In the genomic region with DNA sequence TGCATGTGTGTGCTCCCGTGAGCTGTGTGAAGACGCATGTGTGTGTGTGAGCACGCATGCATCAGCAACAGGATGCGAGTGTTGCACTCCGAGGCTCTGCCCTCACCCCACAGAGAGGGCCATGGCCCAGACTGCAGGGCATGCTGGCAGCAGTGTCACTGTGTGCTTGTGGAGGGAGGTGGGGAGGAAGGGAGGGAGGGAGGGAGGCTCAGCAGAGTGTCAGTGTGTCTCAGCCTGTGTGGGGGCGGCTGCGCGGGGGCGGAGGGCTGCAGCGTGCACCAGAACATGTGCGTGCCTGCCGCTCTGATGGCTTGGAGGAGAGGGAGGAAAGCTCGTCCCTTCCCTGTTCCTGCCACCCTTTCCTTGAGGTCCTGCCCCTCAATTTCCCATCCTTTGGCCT, we compare ENCODE assay signal across 23 cellular contexts. TPM values are rescaled to one million over a fixed set of nuclear protein-coding genes. Genes with fewer than 3 reads are reported as not detected.
A peak's percentile ranks its signal among the peaks of the same experiment; 100 is the strongest.
DNase-seq lines count a peak whose midpoint lies in the region; ATAC-seq and TF ChIP-seq lines count a peak whose summit lies in the region.
"Had no signal": no experiment of that assay in that cellular context is flagged by ENCODE, and none has a peak within 500 bp of the region (broad histone marks: within the 10 kb centered on the region; RNA-seq: fewer than 3 reads in every experiment).

No MANE protein-coding gene starts in this region.

- H3K9me3 Mint-ChIP-seq in activated T-cell treated with anti-CD3 and anti-CD28 coated beads, Interleukin-2, amount 50 U/mL, for 4 hours, result no peaks in the 10 kb centered on the region
- H3K9me3 Mint-ChIP-seq: CD8-positive, alpha-beta T cell had no signal

- in situ Hi-C loops in mammary epithelial cell (cut with MboI; ENCODE audit: low sequenced_read_pairs in 2 of 2), result no loop called here

- H3K36me3 ChIP-seq in mammary epithelial cell (ENCODE audit: insufficient read depth, low read length) (no peaks in the 10 kb centered on the region), breast epithelium (no peaks in the 10 kb centered on the region), testis (ENCODE audit: low read depth, missing control alignments) (no peaks in the 10 kb centered on the region), lower lobe of right lung (no peaks in the 10 kb centered on the region)
- H3K36me3 ChIP-seq: BLaER1 had no signal

- DNase-seq in mammary epithelial cell (no peak), breast epithelium (ENCODE audit: low spot score in 2 of 2) (no peak), epithelial cell of esophagus (ENCODE audit: low read depth) (peak; percentile 39), nucleus accumbens (lab: John Stamatoyannopoulos, UW) (peak in 35 of 56 donors; percentile 18 to 85 (median 52)), testis (peak; percentile 86), NCI-H2171 treated with DMSO at 0.1 percent for 48 hours (lab: John Stamatoyannopoulos, UW) (no peak), lower lobe of right lung (no peak)
- no peak for DNase-seq in activated T-cell treated with anti-CD3 and anti-CD28 coated beads, Interleukin-2, amount 50 U/mL, for 4 hours
- DNase-seq: CD8-positive, alpha-beta T cell; DND-41; MV-4-11; NCI-H1417 treated with DMSO at 0.1 percent for 48 hours; NCI-H1930; NCI-H2171; NCI-H748 treated with DMSO at 0.1 percent for 48 hours; OCI-M1 had no signal

- no peak for ATAC-seq in lower lobe of right lung
- ATAC-seq in activated T-cell treated with anti-CD3 and anti-CD28 coated beads, Interleukin-2, amount 50 U/mL, for 4 hours, result no peak
- ATAC-seq: CD8-positive, alpha-beta T cell; GM12878 had no signal

- H3K9ac ChIP-seq in mammary epithelial cell (ENCODE audit: insufficient read depth, low read length), result no peak overlapping the region
- H3K9ac ChIP-seq: BLaER1 had no signal

- no peak overlapping the region for H3K4me3 Mint-ChIP-seq in activated T-cell treated with anti-CD3 and anti-CD28 coated beads, Interleukin-2, amount 50 U/mL, for 4 hours
- H3K4me3 Mint-ChIP-seq: CD8-positive, alpha-beta T cell had no signal

- H3K27ac ChIP-seq in mammary epithelial cell (ENCODE audit: insufficient read depth, low read depth, low read length) (no peak overlapping the region), breast epithelium (no peak overlapping the region), testis (no peak overlapping the region), lower lobe of right lung (no peak overlapping the region)
- H3K27ac ChIP-seq: 22Rv1, BLaER1 had no signal

- no peak for TF ChIP-seq POLR2A in breast epithelium (IDR thresholded peaks at IDR 0.05)
- no peak for TF ChIP-seq POLR2A in testis (IDR thresholded peaks at IDR 0.05)

- H3K27me3 ChIP-seq in mammary epithelial cell (ENCODE audit: insufficient read depth, low read length) (no peaks in the 10 kb centered on the region), breast epithelium (no peaks in the 10 kb centered on the region), testis (no peaks in the 10 kb centered on the region), lower lobe of right lung (ENCODE audit: low read depth) (no peaks in the 10 kb centered on the region)
- H3K27me3 ChIP-seq: BLaER1 had no signal

- dilution Hi-C loops in mammary epithelial cell (cut with HindIII; ENCODE audit: low sequenced_read_pairs), result no loop called here

- no peaks in the 10 kb centered on the region for H3K9me3 ChIP-seq in mammary epithelial cell (replicated peaks; ENCODE audit: insufficient read depth, low read length)
- H3K9me3 ChIP-seq in breast epithelium, result no peaks in the 10 kb centered on the region
- no peaks in the 10 kb centered on the region for H3K9me3 ChIP-seq in testis
- no peaks in the 10 kb centered on the region for H3K9me3 ChIP-seq in lower lobe of right lung
- H3K9me3 ChIP-seq: BLaER1 had no signal

- H3K27me3 Mint-ChIP-seq in activated T-cell treated with anti-CD3 and anti-CD28 coated beads, Interleukin-2, amount 50 U/mL, for 4 hours (ENCODE audit: low read depth), result peaks cover 8% of the 10 kb centered on the region

- no peak overlapping the region for H2AFZ ChIP-seq in mammary epithelial cell (ENCODE audit: low read depth, low read length)

- H3K4me1 ChIP-seq in mammary epithelial cell (ENCODE audit: insufficient read depth, low read length) (peaks cover 15% of the 10 kb centered on the region), breast epithelium (no peaks in the 10 kb centered on the region), testis (peaks cover 17% of the 10 kb centered on the region), lower lobe of right lung (no peaks in the 10 kb centered on the region)

- H3K79me2 ChIP-seq in mammary epithelial cell (ENCODE audit: insufficient read depth, low read length), result no peaks in the 10 kb centered on the region

- peak overlapping the region; percentile 21 for H3K4me2 ChIP-seq in mammary epithelial cell (ENCODE audit: insufficient read depth, low read depth, low read length)
- H3K4me2 ChIP-seq: BLaER1 had no signal

- H3K4me3 ChIP-seq in mammary epithelial cell (replicated peaks in 1 of 3; ENCODE audit: insufficient read depth in 1 of 3, low read depth in 2 of 3, low read length in 3 of 3) (no peak overlapping the region), breast epithelium (no peak overlapping the region), epithelial cell of esophagus (ENCODE audit: low read length) (no peak overlapping the region), testis (no peak overlapping the region), lower lobe of right lung (no peak overlapping the region)
- H3K4me3 ChIP-seq: BLaER1, GM12878 had no signal

- TF ChIP-seq CTCF in mammary epithelial cell (conservative IDR thresholded peaks at IDR 0.05 in 1 of 2, IDR thresholded peaks at IDR 0.05 in 1 of 2; ENCODE audit: extremely low read depth in 1 of 2, insufficient read depth in 1 of 2, low read depth in 1 of 2, low read length in 2 of 2), result no peak
- no peak for TF ChIP-seq CTCF in breast epithelium (IDR thresholded peaks at IDR 0.05)
- no peak for TF ChIP-seq CTCF in epithelial cell of esophagus (IDR thresholded peaks at IDR 0.05; ENCODE audit: insufficient read depth, low read depth, low read length, missing control alignments)
- no peak for TF ChIP-seq CTCF in testis (IDR thresholded peaks at IDR 0.05)
- no peak for TF ChIP-seq CTCF in lower lobe of right lung (IDR thresholded peaks at IDR 0.05)

- no peaks in the 10 kb centered on the region for H4K20me1 ChIP-seq in mammary epithelial cell (ENCODE audit: insufficient read depth, low read length)
- H4K20me1 ChIP-seq: BLaER1 had no signal

- WGBS in mammary epithelial cell (ENCODE audit: low coverage, missing lambda C conversion rate), result 59% methylated on average over 5 of the region's 13 CpGs
- WGBS in testis, 2 donors, result 37 to 53% methylated on average over 12 to 13 of the region's 13 CpGs

- CTCF ChIA-PET in mammary epithelial cell (lab: Charles Lee; ENCODE audit: low non-redundant PET), result no interaction called here

- no peaks in the 10 kb centered on the region for H3K36me3 Mint-ChIP-seq in activated T-cell treated with anti-CD3 and anti-CD28 coated beads, Interleukin-2, amount 50 U/mL, for 4 hours (ENCODE audit: insufficient read depth)
- H3K36me3 Mint-ChIP-seq: CD8-positive, alpha-beta T cell had no signal

- no peaks in the 10 kb centered on the region for H3K4me1 Mint-ChIP-seq in activated T-cell treated with anti-CD3 and anti-CD28 coated beads, Interleukin-2, amount 50 U/mL, for 4 hours (ENCODE audit: low read depth)

- intact Hi-C loops in mammary epithelial cell (cut with micrococcal nuclease), result no loop called here
- intact Hi-C loops in breast epithelium (cut with DNase I; ENCODE audit: low total_unique reads), result no loop called here
- intact Hi-C loops in testis (cut with DNase I; ENCODE audit: low total_unique reads), result no loop called here
- intact Hi-C loops in lower lobe of right lung (cut with DNase I), result no loop called here

- no TSS peak for BruUV-seq in mammary epithelial cell (replicated peaks; lab: Mats Ljungman, UMichigan)

RNA-seq across cellular contexts. Expression of gene CAMK2A, which starts 5.3 kb away (rescaled TPM):
- under 1 TPM; 0.33 to 0.45 TPM for total RNA-seq in mammary epithelial cell
- polyA plus RNA-seq in mammary epithelial cell, result 0.09 TPM
- not detected for polyA minus RNA-seq in mammary epithelial cell
- under 1 TPM in 1 of 3 donors, not detected in 2; under 0.01 TPM for total RNA-seq in breast epithelium
- total RNA-seq in testis, result under 1 TPM; 0.24 to 0.25 TPM
- 0.70 TPM for polyA plus RNA-seq in testis (ENCODE audit: insufficient read depth, low read depth, low replicate concordance)
- 1.3 TPM for total RNA-seq in lower lobe of right lung
- not detected for total RNA-seq in activated T-cell treated with anti-CD3 and anti-CD28 coated beads, Interleukin-2, amount 50 U/mL, for 4 hours
- total RNA-seq: HT1080, NCI-H460 had no signal
- polyA plus RNA-seq: GM12878 had no signal

RNA-seq across cellular contexts. Expression of gene ARSI, which starts 18.4 kb away (rescaled TPM):
- total RNA-seq in mammary epithelial cell (10 to 100 TPM in 1 of 2 donors, 1 to 10 TPM in 1; 9.2 to 38.8 TPM), breast epithelium (1 to 10 TPM in 1 of 3 donors, under 1 TPM in 2; 0.48 to 1.3 (median 0.98) TPM), testis (under 1 TPM; 0.79 to 0.93 TPM), lower lobe of right lung (3.5 TPM)
- polyA plus RNA-seq in mammary epithelial cell (20.3 TPM), testis (ENCODE audit: insufficient read depth, low read depth, low replicate concordance) (0.92 TPM)
- 6.9 TPM for polyA minus RNA-seq in mammary epithelial cell
- total RNA-seq in activated T-cell treated with anti-CD3 and anti-CD28 coated beads, Interleukin-2, amount 50 U/mL, for 4 hours, result not detected
- total RNA-seq: GM12878, H4, RPMI7951 had no signal
- polyA plus RNA-seq: GM12878 had no signal

Comparison
In these comparisons a context has a peak if more than half of its experiments do, and no peak if none do; other contexts are left out.
1. DNase-seq: peak in epithelial cell of esophagus (single experiment), nucleus accumbens (35 of 56) and testis (single experiment); none in mammary epithelial cell (single experiment), breast epithelium (0 of 2), NCI-H2171 treated with DMSO at 0.1 percent for 48 hours (single experiment), lower lobe of right lung (single experiment) and activated T-cell treated with anti-CD3 and anti-CD28 coated beads, Interleukin-2, amount 50 U/mL, for 4 hours (single experiment).